In genomic region chr6:149273318-149273717, GRCh38 we compare ENCODE assay signal across 13 cellular contexts. TPM values are rescaled to one million over a fixed set of nuclear protein-coding genes. Genes with fewer than 3 reads are reported as not detected.
DNase-seq lines count a peak whose midpoint lies in the region; TF ChIP-seq lines count a peak whose summit lies in the region.
"Had no signal": no experiment of that assay in that cellular context is flagged by ENCODE, and none has a peak within 500 bp of the region (broad histone marks: within the 10 kb centered on the region; RNA-seq: fewer than 3 reads in every experiment).

No MANE protein-coding gene starts in this region.

- H3K9me3 Mint-ChIP-seq in activated naive CD4-positive, alpha-beta T cell treated with anti-CD3 and anti-CD28 coated beads for 36 hours, result peaks cover 1% of the 10 kb centered on the region
- H3K9me3 Mint-ChIP-seq in endothelial cell (ENCODE audit: unreplicated experiment), result peaks cover 3% of the 10 kb centered on the region
- H3K9me3 Mint-ChIP-seq: immature natural killer cell had no signal

- no peaks in the 10 kb centered on the region for H3K36me3 ChIP-seq in vagina
- H3K36me3 ChIP-seq: esophagus muscularis mucosa had no signal

- intact Hi-C loops in activated naive CD4-positive, alpha-beta T cell treated with anti-CD3 and anti-CD28 coated beads for 36 hours (cut with micrococcal nuclease), result no loop called here
- intact Hi-C loops in vagina (cut with DNase I), result no loop called here

- H3K27me3 ChIP-seq in vagina, result no peaks in the 10 kb centered on the region
- H3K27me3 ChIP-seq: esophagus muscularis mucosa had no signal

- TF ChIP-seq POLR2A in vagina (IDR thresholded peaks at IDR 0.05), result no peak

- no peak overlapping the region for H3K4me3 Mint-ChIP-seq in activated naive CD4-positive, alpha-beta T cell treated with anti-CD3 and anti-CD28 coated beads for 36 hours
- H3K4me3 Mint-ChIP-seq in endothelial cell (ENCODE audit: unreplicated experiment), result peak overlapping the region; percentile 56
- H3K4me3 Mint-ChIP-seq: brain, nephron progenitor cell had no signal

- H3K4me3 ChIP-seq in vagina, result no peak overlapping the region
- H3K4me3 ChIP-seq: esophagus muscularis mucosa had no signal

- no peak overlapping the region for H3K27ac Mint-ChIP-seq in activated naive CD4-positive, alpha-beta T cell treated with anti-CD3 and anti-CD28 coated beads for 36 hours
- no peak overlapping the region for H3K27ac Mint-ChIP-seq in endothelial cell (ENCODE audit: unreplicated experiment)
- H3K27ac Mint-ChIP-seq: brain, nephron progenitor cell had no signal

- peak; percentile 13 for DNase-seq in activated naive CD4-positive, alpha-beta T cell treated with anti-CD3 and anti-CD28 coated beads for 36 hours
- no peak for DNase-seq in activated naive CD4-positive, alpha-beta T cell treated with anti-CD3 and anti-CD28 coated beads, Interleukin-2, amount 50 U/mL, for 16 hours
- DNase-seq in MV-4-11 (lab: John Stamatoyannopoulos, UW), result peak; percentile 98
- no peak for DNase-seq in endothelial cell (ENCODE audit: low spot score)
- DNase-seq in superior temporal gyrus (ENCODE audit: extremely low spot score), result peak; percentile 34
- DNase-seq in vagina (ENCODE audit: extremely low spot score in 2 of 2), result no peak
- DNase-seq in NCI-H146 treated with DMSO at 0.1 percent for 48 hours (lab: John Stamatoyannopoulos, UW; ENCODE audit: unreplicated experiment), result no peak
- DNase-seq in EL, result no peak
- DNase-seq: immature natural killer cell, NCI-H226, nephron progenitor cell had no signal

- H3K27ac ChIP-seq in vagina, result no peak overlapping the region
- H3K27ac ChIP-seq: esophagus muscularis mucosa had no signal

- H3K36me3 Mint-ChIP-seq in activated naive CD4-positive, alpha-beta T cell treated with anti-CD3 and anti-CD28 coated beads for 36 hours (ENCODE audit: low read depth), result no peaks in the 10 kb centered on the region
- peaks cover 5% of the 10 kb centered on the region for H3K36me3 Mint-ChIP-seq in endothelial cell (ENCODE audit: low read depth, unreplicated experiment)
- H3K36me3 Mint-ChIP-seq: brain, immature natural killer cell had no signal

- no peaks in the 10 kb centered on the region for H3K4me1 ChIP-seq in vagina
- H3K4me1 ChIP-seq: esophagus muscularis mucosa had no signal

- H3K9me3 ChIP-seq in vagina, result no peaks in the 10 kb centered on the region
- H3K9me3 ChIP-seq: esophagus muscularis mucosa had no signal

- TF ChIP-seq CTCF in endothelial cell (IDR thresholded peaks at IDR 0.05; ENCODE audit: unreplicated experiment) (no peak), vagina (IDR thresholded peaks at IDR 0.05) (no peak)

- H3K4me1 Mint-ChIP-seq in activated naive CD4-positive, alpha-beta T cell treated with anti-CD3 and anti-CD28 coated beads for 36 hours (ENCODE audit: low read depth), result peaks cover 37% of the 10 kb centered on the region
- peaks cover 14% of the 10 kb centered on the region for H3K4me1 Mint-ChIP-seq in endothelial cell (ENCODE audit: unreplicated experiment)

- no peaks in the 10 kb centered on the region for H3K27me3 Mint-ChIP-seq in activated naive CD4-positive, alpha-beta T cell treated with anti-CD3 and anti-CD28 coated beads for 36 hours (ENCODE audit: low read depth)
- H3K27me3 Mint-ChIP-seq in endothelial cell (ENCODE audit: unreplicated experiment), result peaks cover 3% of the 10 kb centered on the region

- CTCF ChIA-PET in activated naive CD4-positive, alpha-beta T cell treated with anti-CD3 and anti-CD28 coated beads for 36 hours (lab: Charles Lee), result no interaction called here

RNA-seq across cellular contexts. Expression of gene TAB2, which starts 44.2 kb away (rescaled TPM):
- total RNA-seq in activated naive CD4-positive, alpha-beta T cell treated with anti-CD3 and anti-CD28 coated beads for 36 hours, result 10 to 100 TPM; 62.1 to 66.7 TPM
- 105 TPM for total RNA-seq in endothelial cell (ENCODE audit: unreplicated experiment)
- 80.5 TPM for total RNA-seq in vagina

Comparison
In these comparisons a context has a peak if more than half of its experiments do, and no peak if none do; other contexts are left out.
1. DNase-seq: peak in activated naive CD4-positive, alpha-beta T cell treated with anti-CD3 and anti-CD28 coated beads for 36 hours (single experiment), MV-4-11 (single experiment) and superior temporal gyrus (single experiment); none in activated naive CD4-positive, alpha-beta T cell treated with anti-CD3 and anti-CD28 coated beads, Interleukin-2, amount 50 U/mL, for 16 hours (single experiment), endothelial cell (single experiment), vagina (0 of 2), NCI-H146 treated with DMSO at 0.1 percent for 48 hours (single experiment) and EL (single experiment).